ENCODE assay signal across 1 cellular context in the genomic region with DNA sequence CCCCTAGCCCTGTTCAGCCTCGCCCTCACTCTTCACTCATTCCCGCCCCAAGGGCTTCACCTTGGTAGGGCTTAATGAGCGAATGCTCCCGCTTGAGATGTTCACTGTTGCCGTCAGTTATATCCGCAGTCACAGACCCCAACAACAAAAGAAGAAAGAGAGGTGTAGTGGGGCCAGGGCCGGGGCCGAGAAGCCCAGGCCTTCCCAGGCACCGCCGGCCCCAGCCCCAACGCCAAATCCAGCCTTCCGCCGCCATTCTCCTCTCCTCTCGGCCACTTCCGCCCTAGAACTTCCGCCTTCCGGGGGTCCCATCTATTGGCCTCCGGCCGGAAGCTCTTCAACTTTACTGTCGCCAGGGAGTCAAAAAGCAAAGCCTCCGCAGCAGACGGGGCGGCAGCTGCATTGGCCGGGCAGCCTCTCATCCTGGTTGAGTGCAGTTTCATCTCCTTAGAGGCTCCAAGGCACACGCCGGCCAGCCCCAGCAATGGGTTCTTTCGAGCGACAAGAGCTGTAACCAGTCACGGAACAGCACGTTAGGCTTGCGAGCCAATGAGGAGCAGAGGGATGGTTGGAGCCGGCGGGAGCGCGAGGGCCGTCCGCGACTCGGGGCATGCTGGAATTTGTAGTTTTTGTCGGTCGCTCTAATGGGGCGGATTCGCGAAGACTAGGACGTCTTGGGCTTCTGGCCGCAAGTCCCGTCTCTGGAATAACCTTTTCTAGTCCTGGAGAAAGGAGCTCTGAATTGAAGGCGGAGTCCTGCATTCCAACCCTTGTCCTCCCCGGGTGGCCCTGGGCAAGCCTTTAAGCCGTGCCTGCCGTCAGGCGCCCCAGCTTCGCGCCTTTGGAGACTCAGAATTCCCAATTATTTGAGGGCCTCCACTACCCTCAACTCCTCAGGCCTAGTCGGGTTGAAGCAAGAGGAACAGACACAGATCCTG.
A peak's percentile ranks its signal among the peaks of the same experiment; 100 is the strongest.
TF ChIP-seq lines count a peak whose summit lies in the region.

A gene with protein sequence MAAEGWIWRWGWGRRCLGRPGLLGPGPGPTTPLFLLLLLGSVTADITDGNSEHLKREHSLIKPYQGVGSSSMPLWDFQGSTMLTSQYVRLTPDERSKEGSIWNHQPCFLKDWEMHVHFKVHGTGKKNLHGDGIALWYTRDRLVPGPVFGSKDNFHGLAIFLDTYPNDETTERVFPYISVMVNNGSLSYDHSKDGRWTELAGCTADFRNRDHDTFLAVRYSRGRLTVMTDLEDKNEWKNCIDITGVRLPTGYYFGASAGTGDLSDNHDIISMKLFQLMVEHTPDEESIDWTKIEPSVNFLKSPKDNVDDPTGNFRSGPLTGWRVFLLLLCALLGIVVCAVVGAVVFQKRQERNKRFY (minus strand): TSS at position 277 of the 938 bp plus-strand sequence. CDS start 21 bp downstream, at position 256.

TF ChIP-seq in A549, 52 proteins besides CTCF, POLR2A, EP300 and RAD21 (continued from another document):
- TF ChIP-seq, protein P1, sequence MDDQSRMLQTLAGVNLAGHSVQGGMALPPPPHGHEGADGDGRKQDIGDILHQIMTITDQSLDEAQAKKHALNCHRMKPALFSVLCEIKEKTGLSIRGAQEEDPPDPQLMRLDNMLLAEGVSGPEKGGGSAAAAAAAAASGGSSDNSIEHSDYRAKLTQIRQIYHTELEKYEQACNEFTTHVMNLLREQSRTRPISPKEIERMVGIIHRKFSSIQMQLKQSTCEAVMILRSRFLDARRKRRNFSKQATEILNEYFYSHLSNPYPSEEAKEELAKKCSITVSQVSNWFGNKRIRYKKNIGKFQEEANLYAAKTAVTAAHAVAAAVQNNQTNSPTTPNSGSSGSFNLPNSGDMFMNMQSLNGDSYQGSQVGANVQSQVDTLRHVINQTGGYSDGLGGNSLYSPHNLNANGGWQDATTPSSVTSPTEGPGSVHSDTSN (IDR thresholded peaks at IDR 0.05), result peak; percentile 97
- TF ChIP-seq NPAS2 (CRISPR knock-in tag; IDR thresholded peaks at IDR 0.05; ENCODE audit: borderline replicate concordance), result no peak
- TF ChIP-seq, protein P2, sequence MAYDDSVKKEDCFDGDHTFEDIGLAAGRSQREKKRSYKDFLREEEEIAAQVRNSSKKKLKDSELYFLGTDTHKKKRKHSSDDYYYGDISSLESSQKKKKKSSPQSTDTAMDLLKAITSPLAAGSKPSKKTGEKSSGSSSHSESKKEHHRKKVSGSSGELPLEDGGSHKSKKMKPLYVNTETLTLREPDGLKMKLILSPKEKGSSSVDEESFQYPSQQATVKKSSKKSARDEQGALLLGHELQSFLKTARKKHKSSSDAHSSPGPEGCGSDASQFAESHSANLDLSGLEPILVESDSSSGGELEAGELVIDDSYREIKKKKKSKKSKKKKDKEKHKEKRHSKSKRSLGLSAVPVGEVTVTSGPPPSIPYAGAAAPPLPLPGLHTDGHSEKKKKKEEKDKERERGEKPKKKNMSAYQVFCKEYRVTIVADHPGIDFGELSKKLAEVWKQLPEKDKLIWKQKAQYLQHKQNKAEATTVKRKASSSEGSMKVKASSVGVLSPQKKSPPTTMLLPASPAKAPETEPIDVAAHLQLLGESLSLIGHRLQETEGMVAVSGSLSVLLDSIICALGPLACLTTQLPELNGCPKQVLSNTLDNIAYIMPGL (CRISPR knock-in tag; IDR thresholded peaks at IDR 0.05; ENCODE audit: borderline replicate concordance), result 0 out of 2 replicates have a peak, but pooled peaks have one; percentile 59
- TF ChIP-seq, protein P3, sequence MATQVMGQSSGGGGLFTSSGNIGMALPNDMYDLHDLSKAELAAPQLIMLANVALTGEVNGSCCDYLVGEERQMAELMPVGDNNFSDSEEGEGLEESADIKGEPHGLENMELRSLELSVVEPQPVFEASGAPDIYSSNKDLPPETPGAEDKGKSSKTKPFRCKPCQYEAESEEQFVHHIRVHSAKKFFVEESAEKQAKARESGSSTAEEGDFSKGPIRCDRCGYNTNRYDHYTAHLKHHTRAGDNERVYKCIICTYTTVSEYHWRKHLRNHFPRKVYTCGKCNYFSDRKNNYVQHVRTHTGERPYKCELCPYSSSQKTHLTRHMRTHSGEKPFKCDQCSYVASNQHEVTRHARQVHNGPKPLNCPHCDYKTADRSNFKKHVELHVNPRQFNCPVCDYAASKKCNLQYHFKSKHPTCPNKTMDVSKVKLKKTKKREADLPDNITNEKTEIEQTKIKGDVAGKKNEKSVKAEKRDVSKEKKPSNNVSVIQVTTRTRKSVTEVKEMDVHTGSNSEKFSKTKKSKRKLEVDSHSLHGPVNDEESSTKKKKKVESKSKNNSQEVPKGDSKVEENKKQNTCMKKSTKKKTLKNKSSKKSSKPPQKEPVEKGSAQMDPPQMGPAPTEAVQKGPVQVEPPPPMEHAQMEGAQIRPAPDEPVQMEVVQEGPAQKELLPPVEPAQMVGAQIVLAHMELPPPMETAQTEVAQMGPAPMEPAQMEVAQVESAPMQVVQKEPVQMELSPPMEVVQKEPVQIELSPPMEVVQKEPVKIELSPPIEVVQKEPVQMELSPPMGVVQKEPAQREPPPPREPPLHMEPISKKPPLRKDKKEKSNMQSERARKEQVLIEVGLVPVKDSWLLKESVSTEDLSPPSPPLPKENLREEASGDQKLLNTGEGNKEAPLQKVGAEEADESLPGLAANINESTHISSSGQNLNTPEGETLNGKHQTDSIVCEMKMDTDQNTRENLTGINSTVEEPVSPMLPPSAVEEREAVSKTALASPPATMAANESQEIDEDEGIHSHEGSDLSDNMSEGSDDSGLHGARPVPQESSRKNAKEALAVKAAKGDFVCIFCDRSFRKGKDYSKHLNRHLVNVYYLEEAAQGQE (IDR thresholded peaks at IDR 0.05), result no peak; the same call in 1 of the 2 replicates
- TF ChIP-seq JUN (IDR thresholded peaks at IDR 0.05), result peak; percentile 77 to 95
- peak; percentile 18; the same call in 1 of the 2 replicates for TF ChIP-seq RFX5 (IDR thresholded peaks at IDR 0.05)
